Comparison of ENCODE assay signal across 8 cellular contexts in genomic region chr5:171386861-171387254, GRCh38. TPM values are rescaled to one million over a fixed set of nuclear protein-coding genes. Genes with fewer than 3 reads are reported as not detected.
A peak's percentile ranks its signal among the peaks of the same experiment; 100 is the strongest.
DNase-seq lines count a peak whose midpoint lies in the region; ATAC-seq and TF ChIP-seq lines count a peak whose summit lies in the region.

No MANE protein-coding gene starts in this region.

- no peak overlapping the region for H3K9ac ChIP-seq in parathyroid adenoma

- no peaks in the 10 kb centered on the region for H3K9me3 ChIP-seq in SJSA1 (replicated peaks)
- H3K9me3 ChIP-seq in parathyroid adenoma (ENCODE audit: control insufficient read depth, low read length): no peaks in the 10 kb centered on the region

- peak overlapping the region; percentile 91 for H3K4me2 ChIP-seq in parathyroid adenoma (ENCODE audit: low read length)

- H3K27me3 Mint-ChIP-seq in T-helper 1 cell treated with Interleukin-12 subunit alpha and Interleukin-12 subunit beta and Interleukin-4 antibody, amounts not matched to agents 30 μg/mL and 1 μg/mL, for 36 hours (ENCODE audit: low read depth): peaks cover 7% of the 10 kb centered on the region

- H3K27me3 ChIP-seq in SJSA1 (replicated peaks) (no peaks in the 10 kb centered on the region), parathyroid adenoma (ENCODE audit: control insufficient read depth, insufficient read depth, low read length) (no peaks in the 10 kb centered on the region)

- peak overlapping the region; percentile 91 for H2AFZ ChIP-seq in parathyroid adenoma

- H3K4me3 ChIP-seq in SJSA1 (peak overlapping the region; percentile 75), epithelial cell of proximal tubule (ENCODE audit: low read depth, low read length) (peak overlapping the region; percentile 98), parathyroid adenoma (ENCODE audit: low read depth, low read length) (peak overlapping the region; percentile 94)

- no peak for DNase-seq in T-helper 1 cell
- DNase-seq in SJSA1 (ENCODE audit: low read depth in 1 of 2, low spot score in 2 of 2): no peak
- DNase-seq in epithelial cell of proximal tubule (ENCODE audit: low read depth): no peak
- DNase-seq in cerebellar cortex (ENCODE audit: low spot score): no peak
- DNase-seq in cortex of kidney (lab: John Stamatoyannopoulos, UW): no peak

- H3K79me2 ChIP-seq in parathyroid adenoma: peaks cover 38% of the 10 kb centered on the region

- H3K4me1 ChIP-seq in SJSA1 (replicated peaks): peaks cover 22% of the 10 kb centered on the region
- H3K4me1 ChIP-seq in parathyroid adenoma: peaks cover 14% of the 10 kb centered on the region

- peak overlapping the region; percentile 98 for H3K27ac Mint-ChIP-seq in T-helper 1 cell treated with Interleukin-12 subunit alpha and Interleukin-12 subunit beta and Interleukin-4 antibody, amounts not matched to agents 30 μg/mL and 1 μg/mL, for 36 hours

- TF ChIP-seq CTCF in epithelial cell of proximal tubule (conservative IDR thresholded peaks at IDR 0.05; ENCODE audit: low read depth, low read length): no peak
- TF ChIP-seq CTCF in parathyroid adenoma (IDR thresholded peaks at IDR 0.05): no peak

- H3K27ac ChIP-seq in SJSA1 (peak overlapping the region; percentile 74), parathyroid adenoma (peak overlapping the region; percentile 86)

- H3K4me3 Mint-ChIP-seq in T-helper 1 cell treated with Interleukin-12 subunit alpha and Interleukin-12 subunit beta and Interleukin-4 antibody, amounts not matched to agents 30 μg/mL and 1 μg/mL, for 36 hours: peak overlapping the region; percentile 97

- peaks cover 35% of the 10 kb centered on the region for H3K36me3 Mint-ChIP-seq in T-helper 1 cell treated with Interleukin-12 subunit alpha and Interleukin-12 subunit beta and Interleukin-4 antibody, amounts not matched to agents 30 μg/mL and 1 μg/mL, for 36 hours (ENCODE audit: low read depth)

- no peaks in the 10 kb centered on the region for H3K9me3 Mint-ChIP-seq in T-helper 1 cell treated with Interleukin-12 subunit alpha and Interleukin-12 subunit beta and Interleukin-4 antibody, amounts not matched to agents 30 μg/mL and 1 μg/mL, for 36 hours

- H3K36me3 ChIP-seq in SJSA1 (peaks cover 42% of the 10 kb centered on the region), parathyroid adenoma (ENCODE audit: control insufficient read depth, insufficient read depth, low read length) (no peaks in the 10 kb centered on the region)

- ATAC-seq in GM19455 (IDR thresholded peaks at IDR 0.05; ENCODE audit: unreplicated experiment): no peak

- peaks cover 35% of the 10 kb centered on the region for H3K4me1 Mint-ChIP-seq in T-helper 1 cell treated with Interleukin-12 subunit alpha and Interleukin-12 subunit beta and Interleukin-4 antibody, amounts not matched to agents 30 μg/mL and 1 μg/mL, for 36 hours (ENCODE audit: low read depth)

RNA-seq across cellular contexts. Expression of gene NPM1, which starts 0.8 kb away (rescaled TPM):
- 2,195 and 3,207 TPM in 2 replicates for total RNA-seq in SJSA1 (2014; rRNA removed; shearing (Covaris generic))
- total RNA-seq in epithelial cell of proximal tubule: 1,693 and 2,624 TPM in 2 replicates

RNA-seq across cellular contexts. Expression of gene FGF18, which starts 32.6 kb away (rescaled TPM):
- 0.21 TPM in 1 of 2 replicates, not detected in the other for total RNA-seq in SJSA1 (2014; rRNA removed; shearing (Covaris generic))
- not detected in 2 replicates for total RNA-seq in epithelial cell of proximal tubule
